In genomic region chr17:21033350-21033749, GRCh38 we compare ENCODE assay signal across 15 cellular contexts. TPM values are rescaled to one million over a fixed set of nuclear protein-coding genes. Genes with fewer than 3 reads are reported as not detected.
A peak's percentile ranks its signal among the peaks of the same experiment; 100 is the strongest.
DNase-seq lines count a peak whose midpoint lies in the region; TF ChIP-seq lines count a peak whose summit lies in the region.
"Had no signal": no experiment of that assay in that cellular context is flagged by ENCODE, and none has a peak within 500 bp of the region (broad histone marks: within the 10 kb centered on the region; RNA-seq: fewer than 3 reads in every experiment).

No MANE protein-coding gene starts in this region.

- peak overlapping the region; percentile 97 for H3K27ac Mint-ChIP-seq in chondrocyte (ENCODE audit: unreplicated experiment)

- H3K36me3 Mint-ChIP-seq in chondrocyte (ENCODE audit: low read depth), result no peaks in the 10 kb centered on the region

- H3K4me1 Mint-ChIP-seq in chondrocyte (ENCODE audit: low read depth), result peaks cover 83% of the 10 kb centered on the region

- DNase-seq in Daoy (ENCODE audit: low read depth) (peak; percentile 43), NCI-H226 (peak; percentile 51), chondrocyte (ENCODE audit: low spot score) (no peak), osteoblast (ENCODE audit: insufficient read length, low spot score, missing footprints) (no peak), CD1c-positive myeloid dendritic cell (ENCODE audit: extremely low spot score) (no peak), OCI-M1 (lab: John Stamatoyannopoulos, UW) (no peak), NCI-H510A treated with DMSO at 0.1 percent for 48 hours (lab: John Stamatoyannopoulos, UW) (no peak), lower leg skin (ENCODE audit: low spot score in 2 of 2) (no peak)
- DNase-seq: NCI-H2029 treated with DMSO at 0.1 percent for 48 hours; PC-9; stimulated activated CD4-positive, alpha-beta T cell treated with anti-CD3 and anti-CD28 coated beads, Interleukin-4, amount 100 ng/mL, for 1 hour had no signal

- peak overlapping the region; percentile 68 for H3K27ac ChIP-seq in osteoblast (ENCODE audit: low read depth, low read length)
- H3K27ac ChIP-seq: PC-9, suprapubic skin, VCaP had no signal

- H3K4me3 Mint-ChIP-seq in chondrocyte (ENCODE audit: unreplicated experiment), result peak overlapping the region; percentile 32

- H3K36me3 ChIP-seq in osteoblast (ENCODE audit: insufficient read depth, low read length), result peaks cover 16% of the 10 kb centered on the region
- H3K36me3 ChIP-seq: suprapubic skin had no signal

- no peak for TF ChIP-seq POLR2A in lower leg skin (IDR thresholded peaks at IDR 0.05)

- H3K27me3 Mint-ChIP-seq in chondrocyte (ENCODE audit: low read depth), result no peaks in the 10 kb centered on the region

- TF ChIP-seq CTCF in chondrocyte (IDR thresholded peaks at IDR 0.05) (no peak), osteoblast (IDR thresholded peaks at IDR 0.05; ENCODE audit: extremely low read depth, low read depth, low read length) (no peak), lower leg skin (IDR thresholded peaks at IDR 0.05) (no peak)

- intact Hi-C loops in lower leg skin (cut with DNase I; ENCODE audit: low total_unique reads), result no loop called here

- no peaks in the 10 kb centered on the region for H3K27me3 ChIP-seq in osteoblast (ENCODE audit: insufficient read depth, low read length)
- H3K27me3 ChIP-seq: ascending aorta, suprapubic skin had no signal

- WGBS in lower leg skin, 2 donors, result 75 to 83% methylated on average over 2 of the region's 2 CpGs

- no peaks in the 10 kb centered on the region for H3K9me3 Mint-ChIP-seq in chondrocyte (ENCODE audit: low read depth)
- H3K9me3 Mint-ChIP-seq: neural crest cell had no signal

- peaks cover 84% of the 10 kb centered on the region for H3K4me1 ChIP-seq in osteoblast (ENCODE audit: insufficient read depth, low read length)

- no peaks in the 10 kb centered on the region for H3K9me3 ChIP-seq in osteoblast (ENCODE audit: low read depth, low read length)
- H3K9me3 ChIP-seq: ascending aorta, suprapubic skin had no signal

- peak overlapping the region; percentile 63 for H3K4me2 ChIP-seq in osteoblast (ENCODE audit: insufficient read depth, low read length)
- H3K4me2 ChIP-seq: PC-9 had no signal

- H4K20me1 ChIP-seq in osteoblast (ENCODE audit: insufficient read depth, low read length), result peaks cover 97% of the 10 kb centered on the region

- H3K79me2 ChIP-seq in osteoblast (ENCODE audit: insufficient read depth, low read length), result peaks cover 99% of the 10 kb centered on the region

- no peak overlapping the region for H2AFZ ChIP-seq in osteoblast (ENCODE audit: low read length)
- H2AFZ ChIP-seq: PC-9 had no signal

- H3K4me3 ChIP-seq in osteoblast (ENCODE audit: insufficient read depth, low read length), result no peak overlapping the region
- no peak overlapping the region for H3K4me3 ChIP-seq in lower leg skin (ENCODE audit: low read depth, poor library complexity, severe bottlenecking)
- H3K4me3 ChIP-seq: PC-9, suprapubic skin had no signal

RNA-seq across cellular contexts. Expression of gene USP22, which starts 9.5 kb away (rescaled TPM):
- 98.5 and 116 TPM in 2 replicates for total RNA-seq in Daoy (2014; rRNA removed; shearing (Covaris generic))
- 228 to 248 TPM (median 239 TPM) in 3 replicates for total RNA-seq in chondrocyte
- 271 and 293 TPM in 2 replicates for total RNA-seq in osteoblast
- total RNA-seq in lower leg skin, result 100 to 1,000 TPM in 3 of 4 donors, 10 to 100 TPM in 1; 74.7 to 113 (median 106) TPM

Comparison
In these comparisons a context has a peak if more than half of its experiments do, and no peak if none do; other contexts are left out.
1. DNase-seq: peak in Daoy (single experiment) and NCI-H226 (single experiment); none in chondrocyte (single experiment), osteoblast (single experiment), CD1c-positive myeloid dendritic cell (single experiment), OCI-M1 (single experiment), NCI-H510A treated with DMSO at 0.1 percent for 48 hours (single experiment) and lower leg skin (0 of 2).